ENCODE assay signal across 8 cellular contexts in genomic region chr2:113273031-113273551, GRCh38. TPM values are rescaled to one million over a fixed set of nuclear protein-coding genes. Genes with fewer than 3 reads are reported as not detected.
DNase-seq lines count a peak whose midpoint lies in the region; ATAC-seq and TF ChIP-seq lines count a peak whose summit lies in the region.

No MANE protein-coding gene starts in this region.

- ATAC-seq in DND-41 (ENCODE audit: insufficient read depth, low read depth), result peak; percentile 78
- peak; percentile 64 for ATAC-seq in HG03342 (IDR thresholded peaks at IDR 0.05; ENCODE audit: unreplicated experiment)
- peak; percentile 52 to 85 for ATAC-seq in activated naive CD4-positive, alpha-beta T cell treated with anti-CD3 and anti-CD28 coated beads, Interleukin-2, amount 50 U/mL, for 72 hours
- ATAC-seq in right lobe of liver, result peak in 3 of 4 donors; percentile 19 to 64 (median 24)
- no peak for ATAC-seq in HG02642 (IDR thresholded peaks at IDR 0.05; ENCODE audit: poor library complexity, unreplicated experiment)

- H3K4me1 ChIP-seq in DND-41 (ENCODE audit: insufficient read depth, low read length) (no peaks in the 10 kb centered on the region), right lobe of liver (peaks cover 0 to 17% (median 4%) of the 10 kb centered on the region in 4 donors)

- no peaks in the 10 kb centered on the region for H3K79me2 ChIP-seq in DND-41 (ENCODE audit: insufficient read depth, low read length)

- H3K36me3 ChIP-seq in DND-41 (ENCODE audit: insufficient read depth, low read length) (no peaks in the 10 kb centered on the region), right lobe of liver (no peaks in the 10 kb centered on the region)

- in situ Hi-C loops in G401 (cut with HindIII; ENCODE audit: low sequenced_read_pairs), result no loop called here

- H2AFZ ChIP-seq in DND-41 (ENCODE audit: low read depth, low read length), result no peak overlapping the region

- H3K9me3 Mint-ChIP-seq in activated naive CD4-positive, alpha-beta T cell treated with anti-CD3 and anti-CD28 coated beads, Interleukin-2, amount 50 U/mL, for 72 hours, result no peaks in the 10 kb centered on the region

- H4K20me1 ChIP-seq in DND-41 (ENCODE audit: insufficient read depth, low read length), result 0 out of 2 replicates have a peak, but pooled peaks cover 2% of the 10 kb centered on the region

- H3K27ac ChIP-seq in DND-41 (ENCODE audit: low read length), result no peak overlapping the region
- H3K27ac ChIP-seq in right lobe of liver, result no peak overlapping the region

- TF ChIP-seq POLR2A in right lobe of liver (IDR thresholded peaks at IDR 0.05), result no peak

- no peak for TF ChIP-seq CTCF in DND-41 (IDR thresholded peaks at IDR 0.05; ENCODE audit: borderline replicate concordance, extremely low read depth, low read length, poor library complexity, severe bottlenecking)
- TF ChIP-seq CTCF in right lobe of liver (IDR thresholded peaks at IDR 0.05), result no peak

- WGBS in right lobe of liver (ENCODE audit: insufficient coverage, low coverage, low lambda C conversion rate, missing lambda C conversion rate), result 22% methylated on average over 8 of the region's 8 CpGs

- H3K9me3 ChIP-seq in DND-41 (ENCODE audit: insufficient read depth, low read length, severe bottlenecking) (no peaks in the 10 kb centered on the region), right lobe of liver (no peaks in the 10 kb centered on the region)

- peak; percentile 15 for DNase-seq in DND-41
- DNase-seq in activated naive CD4-positive, alpha-beta T cell treated with anti-CD3 and anti-CD28 coated beads, Interleukin-2, amount 50 U/mL, for 72 hours (ENCODE audit: low spot score in 2 of 2), result peak in 1 of 2 donors; percentile 30
- no peak for DNase-seq in right lobe of liver
- DNase-seq in NCI-H128 (lab: John Stamatoyannopoulos, UW; ENCODE audit: unreplicated experiment), result no peak
- no peak for DNase-seq in hepatic stellate cell (ENCODE audit: low spot score)
- DNase-seq in G401 (ENCODE audit: low spot score), result no peak

- H3K36me3 Mint-ChIP-seq in activated naive CD4-positive, alpha-beta T cell treated with anti-CD3 and anti-CD28 coated beads, Interleukin-2, amount 50 U/mL, for 72 hours, result peaks cover 0 to 5% of the 10 kb centered on the region in 2 donors

- H3K27me3 ChIP-seq in DND-41 (ENCODE audit: insufficient read depth, low read length, poor library complexity), result peaks cover 10% of the 10 kb centered on the region
- H3K27me3 ChIP-seq in right lobe of liver, result peaks cover 0 to 8% of the 10 kb centered on the region in 2 donors

- no peak overlapping the region for H3K9ac ChIP-seq in DND-41 (ENCODE audit: low read depth, low read length)

- no peak overlapping the region for H3K27ac Mint-ChIP-seq in activated naive CD4-positive, alpha-beta T cell treated with anti-CD3 and anti-CD28 coated beads, Interleukin-2, amount 50 U/mL, for 72 hours

- H3K4me3 ChIP-seq in DND-41 (ENCODE audit: low read depth in 1 of 2, low read length in 2 of 2), result no peak overlapping the region
- no peak overlapping the region for H3K4me3 ChIP-seq in right lobe of liver

- intact Hi-C loops in right lobe of liver (cut with DNase I), result no loop called here

- no peak overlapping the region for H3K4me2 ChIP-seq in DND-41 (ENCODE audit: insufficient read depth, low read length)

RNA-seq across cellular contexts. Expression of gene PAX8, which starts 5.6 kb away (rescaled TPM):
- total RNA-seq in activated naive CD4-positive, alpha-beta T cell treated with anti-CD3 and anti-CD28 coated beads, Interleukin-2, amount 50 U/mL, for 72 hours, result 1 to 10 TPM in 1 of 2 donors, under 1 TPM in 1; 0.35 to 1.3 TPM
- total RNA-seq in right lobe of liver, result 1 to 10 TPM in 2 of 6 experiments, under 1 TPM in 4; 0.27 to 1.9 (median 0.86) TPM
- total RNA-seq in G401 (2014; rRNA removed; shearing (Covaris generic)), result not detected in 2 replicates
